Comparison of ENCODE assay signal across 8 cellular contexts in the genomic region with DNA sequence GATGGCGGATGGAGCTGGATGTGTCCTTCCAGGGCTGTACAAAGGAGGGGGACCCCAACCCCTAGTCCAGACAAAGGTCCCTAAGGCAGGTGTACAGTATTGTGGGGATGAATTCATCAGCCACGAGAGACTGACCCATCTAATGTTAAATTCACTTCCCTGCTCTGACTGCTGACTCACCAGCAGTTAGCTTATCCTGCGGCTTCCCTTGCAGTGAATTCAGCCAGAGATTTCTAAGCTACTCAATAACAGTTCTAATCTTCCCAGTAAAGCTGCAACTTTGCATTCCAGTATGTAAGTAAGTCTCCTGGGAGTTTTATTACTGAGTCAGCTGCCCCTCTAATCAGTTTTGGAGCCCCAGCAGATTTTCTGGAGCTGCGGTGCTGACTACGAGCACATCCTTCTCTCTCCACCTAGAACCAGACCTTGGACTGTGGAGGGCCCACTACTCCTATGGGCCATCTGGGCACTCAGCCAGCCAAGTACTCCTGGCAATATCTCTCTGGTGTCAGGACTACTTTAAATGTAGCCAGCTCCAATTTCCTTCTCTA. TPM values are rescaled to one million over a fixed set of nuclear protein-coding genes. Genes with fewer than 3 reads are reported as not detected.
DNase-seq lines count a peak whose midpoint lies in the region; ATAC-seq and TF ChIP-seq lines count a peak whose summit lies in the region.

No MANE protein-coding gene starts in this region.

- peak overlapping the region in 1 of 2 donors; percentile 32 for H3K4me3 Mint-ChIP-seq in CD14-positive monocyte
- H3K4me3 Mint-ChIP-seq in IgD-negative memory B cell, result peak overlapping the region in 3 of 4 donors; percentile 56 to 80 (median 70)

- H3K9me3 ChIP-seq in tibial nerve, result no peaks in the 10 kb centered on the region

- TF ChIP-seq CTCF in CD14-positive monocyte (IDR thresholded peaks at IDR 0.05), result no peak
- no peak for TF ChIP-seq CTCF in astrocyte of the cerebellum (IDR thresholded peaks at IDR 0.05; ENCODE audit: low read depth, low read length, missing control alignments)
- TF ChIP-seq CTCF in tibial nerve (IDR thresholded peaks at IDR 0.05), result no peak

- TF ChIP-seq POLR2A in tibial nerve (IDR thresholded peaks at IDR 0.05), result no peak

- peak; percentile 45 for DNase-seq in CD14-positive monocyte (ENCODE audit: low spot score)
- DNase-seq in astrocyte of the cerebellum (ENCODE audit: low read depth), result peak; percentile 92
- peak; percentile 59 for DNase-seq in left lobe of liver (ENCODE audit: low spot score)
- DNase-seq in tibial nerve (ENCODE audit: low spot score in 2 of 2), result peak in 1 of 2 donors; percentile 40
- DNase-seq in effector CD4-positive, alpha-beta T cell, result no peak

- ATAC-seq in left lobe of liver (peak; percentile 63), GM18861 (IDR thresholded peaks at IDR 0.05; ENCODE audit: unreplicated experiment) (no peak), HG03139 (IDR thresholded peaks at IDR 0.05; ENCODE audit: unreplicated experiment) (no peak)

- H3K36me3 ChIP-seq in tibial nerve, result no peaks in the 10 kb centered on the region

- H3K27ac Mint-ChIP-seq in CD14-positive monocyte (peak overlapping the region; percentile 54 to 99 (median 80)), IgD-negative memory B cell (peak overlapping the region; percentile 17 to 70 (median 24))

- H3K27me3 ChIP-seq in tibial nerve, result no peaks in the 10 kb centered on the region

- H3K9me3 Mint-ChIP-seq in CD14-positive monocyte, result no peaks in the 10 kb centered on the region
- H3K9me3 Mint-ChIP-seq in IgD-negative memory B cell, result no peaks in the 10 kb centered on the region

- H3K4me1 Mint-ChIP-seq in CD14-positive monocyte, result peaks cover 83% of the 10 kb centered on the region
- peaks cover 75 to 80% (median 79%) of the 10 kb centered on the region in 3 donors for H3K4me1 Mint-ChIP-seq in IgD-negative memory B cell

- H3K27me3 Mint-ChIP-seq in CD14-positive monocyte (ENCODE audit: low read depth in 3 of 3) (peaks cover 0 to 2% (median 1%) of the 10 kb centered on the region in 3 donors), IgD-negative memory B cell (no peaks in the 10 kb centered on the region)

- H3K4me3 ChIP-seq in astrocyte of the cerebellum (ENCODE audit: low read depth, low read length) (no peak overlapping the region), tibial nerve (no peak overlapping the region)

- H3K36me3 Mint-ChIP-seq in CD14-positive monocyte (peaks cover 15 to 26% of the 10 kb centered on the region in 2 donors), IgD-negative memory B cell (peaks cover 13% of the 10 kb centered on the region)

- peaks cover 0 to 67% (median 35%) of the 10 kb centered on the region in 4 donors for H3K4me1 ChIP-seq in tibial nerve

- 47 to 54% methylated on average over 5 of the region's 5 CpGs for WGBS in tibial nerve, 2 donors

- intact Hi-C loops in CD14-positive monocyte (cut with micrococcal nuclease), result no loop called here

- in situ Hi-C loops in astrocyte of the cerebellum (cut with HindIII; ENCODE audit: low sequenced_read_pairs), result no loop called here

- H3K27ac ChIP-seq in tibial nerve, result peak overlapping the region; percentile 23 to 76 (median 48)

- TF ChIP-seq EP300 in tibial nerve (IDR thresholded peaks at IDR 0.05), result peak in 1 of 2 donors; percentile 28

RNA-seq across cellular contexts. Expression of a gene that starts 16.1 kb away (rescaled TPM):
- polyA plus RNA-seq in CD14-positive monocyte (10 to 100 TPM; 27.6 to 38.6 TPM), IgD-negative memory B cell (55.1 TPM)
- total RNA-seq in left lobe of liver (48.2 TPM), tibial nerve (10 to 100 TPM; 51.6 to 74.4 (median 65.3) TPM)
